21 cellular contexts compared by ENCODE assay signal in the genomic region with DNA sequence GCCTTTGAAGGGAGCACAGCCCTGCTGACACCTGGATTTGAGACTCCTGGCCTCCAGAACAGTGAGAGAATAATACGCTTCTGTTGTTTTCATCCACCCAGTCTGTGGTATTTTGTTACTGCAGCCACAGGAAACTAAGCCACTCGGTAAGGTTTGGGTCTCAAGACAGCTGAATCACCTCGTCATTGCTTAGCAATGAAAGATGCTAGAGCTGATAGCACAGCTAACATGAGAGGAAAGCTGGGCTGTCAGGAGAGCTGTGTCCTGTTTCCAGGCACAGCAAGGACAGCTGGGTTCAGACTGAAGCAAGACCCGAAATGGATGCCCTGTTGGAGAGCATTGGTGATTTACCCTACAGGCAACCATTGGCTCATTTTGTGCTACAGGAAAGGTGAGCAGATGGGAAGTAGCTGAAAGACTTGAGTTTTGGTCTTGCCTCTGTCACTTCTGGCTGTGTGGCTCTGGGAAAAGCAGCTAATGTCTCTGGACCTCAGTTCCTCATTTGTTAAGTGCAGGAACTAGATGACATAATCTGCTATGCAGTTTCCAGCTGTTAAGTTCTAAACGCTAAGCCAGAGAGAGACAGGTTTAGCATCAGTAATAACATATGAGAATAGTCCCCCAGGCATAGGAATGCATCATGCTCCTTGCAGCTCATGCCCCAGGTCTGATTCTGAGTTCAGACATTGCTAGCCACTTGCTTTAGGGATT. TPM values are rescaled to one million over a fixed set of nuclear protein-coding genes. Genes with fewer than 3 reads are reported as not detected.
DNase-seq lines count a peak whose midpoint lies in the region; ATAC-seq and TF ChIP-seq lines count a peak whose summit lies in the region.
"Had no signal": no experiment of that assay in that cellular context is flagged by ENCODE, and none has a peak within 500 bp of the region (broad histone marks: within the 10 kb centered on the region; RNA-seq: fewer than 3 reads in every experiment).

No MANE protein-coding gene starts in this region.

- TF ChIP-seq CTCF in breast epithelium (IDR thresholded peaks at IDR 0.05) (no peak), MCF 10A (IDR thresholded peaks at IDR 0.05; ENCODE audit: unreplicated experiment) (no peak), SK-N-SH (IDR thresholded peaks at IDR 0.05) (no peak), foreskin keratinocyte (conservative IDR thresholded peaks at IDR 0.05) (no peak), glutamatergic neuron (IDR thresholded peaks at IDR 0.05; ENCODE audit: partially characterized antibody, unreplicated experiment) (no peak)

- 0 out of 2 replicates have a peak overlapping the region, but pooled peaks have one; percentile 15 for H3K4me2 ChIP-seq in SK-N-SH

- no peak overlapping the region for H3K4me3 Mint-ChIP-seq in MCF 10A (ENCODE audit: unreplicated experiment)
- no peak overlapping the region for H3K4me3 Mint-ChIP-seq in glutamatergic neuron (ENCODE audit: unreplicated experiment)
- H3K4me3 Mint-ChIP-seq: activated naive CD4-positive, alpha-beta T cell treated with anti-CD3 and anti-CD28 coated beads, Interleukin-2, amount 10 ng/mL, durations not matched to agents 7 days and 5 days; effector memory CD8-positive, alpha-beta T cell; nephron progenitor cell had no signal

- H3K27me3 ChIP-seq in breast epithelium = no peaks in the 10 kb centered on the region
- no peaks in the 10 kb centered on the region; the same call in 1 of the 2 replicates for H3K27me3 ChIP-seq in SK-N-SH (ENCODE audit: insufficient read depth)
- H3K27me3 ChIP-seq in foreskin keratinocyte = no peaks in the 10 kb centered on the region

- DNase-seq in breast epithelium (ENCODE audit: low spot score in 2 of 2) = no peak
- no peak for DNase-seq in MCF 10A (ENCODE audit: unreplicated experiment)
- no peak for DNase-seq in SK-N-SH
- peak in 1 of 2 donors; percentile 55 for DNase-seq in foreskin keratinocyte
- DNase-seq in glutamatergic neuron = no peak
- DNase-seq in NCI-H128 (lab: John Stamatoyannopoulos, UW; ENCODE audit: unreplicated experiment) = no peak
- DNase-seq: activated CD8-positive, alpha-beta memory T cell treated with anti-CD3 and anti-CD28 coated beads, Interleukin-2, amount 50 U/mL, for 48 hours; activated naive CD4-positive, alpha-beta T cell treated with anti-CD3 and anti-CD28 coated beads, Interleukin-2, amount 10 ng/mL, durations not matched to agents 7 days and 5 days; Calu3; caudate nucleus; effector memory CD8-positive, alpha-beta T cell; KBM-7; NCI-H1436 treated with DMSO at 0.1 percent for 48 hours; NCI-H345; nephron progenitor cell; retina; WERI-Rb-1 had no signal

- TF ChIP-seq RAD21 in SK-N-SH (IDR thresholded peaks at IDR 0.05; ENCODE audit: low read length) = no peak

- H3K36me3 Mint-ChIP-seq in MCF 10A (ENCODE audit: insufficient read depth, unreplicated experiment) = no peaks in the 10 kb centered on the region
- no peaks in the 10 kb centered on the region for H3K36me3 Mint-ChIP-seq in glutamatergic neuron (ENCODE audit: unreplicated experiment)
- H3K36me3 Mint-ChIP-seq: activated naive CD4-positive, alpha-beta T cell treated with anti-CD3 and anti-CD28 coated beads, Interleukin-2, amount 10 ng/mL, durations not matched to agents 7 days and 5 days had no signal

- TF ChIP-seq POLR2A in breast epithelium (IDR thresholded peaks at IDR 0.05) = no peak

- H3K9me3 ChIP-seq in breast epithelium = no peaks in the 10 kb centered on the region
- no peaks in the 10 kb centered on the region for H3K9me3 ChIP-seq in SK-N-SH

- CTCF ChIA-PET in MCF 10A (lab: Yijun Ruan, JAX) = interaction anchor here (0.6 to 2.7 kb wide), 10 partner anchors 9 to 626 kb away, joined by 3 to 16 read pairs (median 4); no protein-coding TSS in a partner anchor
- CTCF ChIA-PET in SK-N-SH (lab: Yijun Ruan, JAX) = interaction anchor here (1.0 to 2.6 kb wide), 4 partner anchors 12 to 1113 kb away, joined by 3 to 12 read pairs (median 3); no protein-coding TSS in a partner anchor

- H3K27ac Mint-ChIP-seq in MCF 10A (ENCODE audit: low read depth, unreplicated experiment) = no peak overlapping the region
- H3K27ac Mint-ChIP-seq in glutamatergic neuron (ENCODE audit: unreplicated experiment) = no peak overlapping the region
- H3K27ac Mint-ChIP-seq: activated naive CD4-positive, alpha-beta T cell treated with anti-CD3 and anti-CD28 coated beads, Interleukin-2, amount 10 ng/mL, durations not matched to agents 7 days and 5 days; effector memory CD8-positive, alpha-beta T cell; nephron progenitor cell had no signal

- TF ChIP-seq EP300 in SK-N-SH (IDR thresholded peaks at IDR 0.05; ENCODE audit: borderline replicate concordance in 1 of 2, low read depth in 1 of 2, low read length in 1 of 2) = no peak

- H3K4me3 ChIP-seq in breast epithelium (peak overlapping the region in 1 of 3 donors; percentile 4), SK-N-SH (ENCODE audit: low read depth in 2 of 2, low read length in 1 of 2) (no peak overlapping the region)
- H3K4me3 ChIP-seq: lung, SK-N-MC had no signal

- no peak overlapping the region for H3K9ac ChIP-seq in SK-N-SH

- H3K27ac ChIP-seq in breast epithelium (peak overlapping the region; percentile 88 to 92), SK-N-SH (ENCODE audit: low read depth in 2 of 2, low read length in 1 of 2) (no peak overlapping the region), foreskin keratinocyte (no peak overlapping the region)
- H3K27ac ChIP-seq: SK-N-MC, WERI-Rb-1 had no signal

- intact Hi-C loops in breast epithelium (cut with DNase I; ENCODE audit: low total_unique reads) (no loop called here), MCF 10A (cut with micrococcal nuclease) (no loop called here)

- ATAC-seq in foreskin keratinocyte (peak; percentile 27), HG02885 (IDR thresholded peaks at IDR 0.05; ENCODE audit: poor library complexity, unreplicated experiment) (no peak), GM19351 (IDR thresholded peaks at IDR 0.05; ENCODE audit: unreplicated experiment) (no peak)
- ATAC-seq: effector memory CD8-positive, alpha-beta T cell had no signal

- H3K9me2 ChIP-seq in SK-N-SH = no peaks in the 10 kb centered on the region

- H3K4me1 Mint-ChIP-seq in MCF 10A (ENCODE audit: insufficient read depth, unreplicated experiment) (peaks cover 20% of the 10 kb centered on the region), glutamatergic neuron (ENCODE audit: low read depth, unreplicated experiment) (no peaks in the 10 kb centered on the region)
- H3K4me1 Mint-ChIP-seq: nephron progenitor cell had no signal

- H3K27me3 Mint-ChIP-seq in MCF 10A (ENCODE audit: insufficient read depth, unreplicated experiment) (no peaks in the 10 kb centered on the region), glutamatergic neuron (ENCODE audit: unreplicated experiment) (peaks cover 2% of the 10 kb centered on the region)

- no peaks in the 10 kb centered on the region for H3F3A ChIP-seq in SK-N-SH (replicated peaks; ENCODE audit: insufficient read depth)

- peaks cover 0 to 9% of the 10 kb centered on the region in 2 donors for H3K4me1 ChIP-seq in breast epithelium
- no peaks in the 10 kb centered on the region for H3K4me1 ChIP-seq in SK-N-SH (ENCODE audit: control insufficient read depth in 1 of 2, insufficient read depth in 2 of 2, low read depth in 1 of 2, low read length in 1 of 2)
- peaks cover 13% of the 10 kb centered on the region for H3K4me1 ChIP-seq in foreskin keratinocyte

- H2AFZ ChIP-seq in SK-N-SH (ENCODE audit: low read depth) = no peak overlapping the region

- H3K79me2 ChIP-seq in SK-N-SH (ENCODE audit: insufficient read depth) = no peaks in the 10 kb centered on the region

- POLR2A ChIA-PET in MCF 10A (lab: Yijun Ruan, JAX) = interaction anchor here (0.7 to 1.1 kb wide), 3 partner anchors 18 to 161 kb away, joined by 3 read pairs; no protein-coding TSS in a partner anchor
- POLR2A ChIA-PET in SK-N-SH (lab: Yijun Ruan, JAX) = no interaction called here

- no peaks in the 10 kb centered on the region for H3K36me3 ChIP-seq in breast epithelium
- H3K36me3 ChIP-seq in SK-N-SH (replicated peaks in 1 of 2; ENCODE audit: control insufficient read depth in 1 of 2, insufficient read depth in 2 of 2, low read length in 1 of 2) = no peaks in the 10 kb centered on the region
- H3K36me3 ChIP-seq: WERI-Rb-1 had no signal

- WGBS in SK-N-SH (ENCODE audit: low lambda C conversion rate) = 20% methylated on average over 4 of the region's 5 CpGs

- H3K9me3 Mint-ChIP-seq in MCF 10A (ENCODE audit: unreplicated experiment) (no peaks in the 10 kb centered on the region), glutamatergic neuron (ENCODE audit: unreplicated experiment) (no peaks in the 10 kb centered on the region)
- H3K9me3 Mint-ChIP-seq: activated naive CD4-positive, alpha-beta T cell treated with anti-CD3 and anti-CD28 coated beads, Interleukin-2, amount 10 ng/mL, durations not matched to agents 7 days and 5 days; effector memory CD8-positive, alpha-beta T cell; nephron progenitor cell had no signal

- H4K20me1 ChIP-seq in SK-N-SH (ENCODE audit: insufficient read depth) = no peaks in the 10 kb centered on the region

- no TSS peak for BruUV-seq in MCF 10A (replicated peaks; lab: Mats Ljungman, UMichigan)

TF ChIP-seq in SK-N-SH, 30 proteins besides CTCF, POLR2A, EP300 and RAD21 (continues in another document):
- TF ChIP-seq, protein P1, sequence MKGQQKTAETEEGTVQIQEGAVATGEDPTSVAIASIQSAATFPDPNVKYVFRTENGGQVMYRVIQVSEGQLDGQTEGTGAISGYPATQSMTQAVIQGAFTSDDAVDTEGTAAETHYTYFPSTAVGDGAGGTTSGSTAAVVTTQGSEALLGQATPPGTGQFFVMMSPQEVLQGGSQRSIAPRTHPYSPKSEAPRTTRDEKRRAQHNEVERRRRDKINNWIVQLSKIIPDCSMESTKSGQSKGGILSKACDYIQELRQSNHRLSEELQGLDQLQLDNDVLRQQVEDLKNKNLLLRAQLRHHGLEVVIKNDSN (IDR thresholded peaks at IDR 0.05; ENCODE audit: borderline replicate concordance, low read depth) = no peak
- TF ChIP-seq, protein P2, sequence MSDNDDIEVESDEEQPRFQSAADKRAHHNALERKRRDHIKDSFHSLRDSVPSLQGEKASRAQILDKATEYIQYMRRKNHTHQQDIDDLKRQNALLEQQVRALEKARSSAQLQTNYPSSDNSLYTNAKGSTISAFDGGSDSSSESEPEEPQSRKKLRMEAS (IDR thresholded peaks at IDR 0.05; ENCODE audit: low read depth) = no peak

RNA-seq across cellular contexts. Expression of a gene that starts 58.0 kb away (rescaled TPM):
- total RNA-seq in breast epithelium = 10 to 100 TPM in 2 of 3 donors, 1 to 10 TPM in 1; 10.0 to 34.1 (median 14.4) TPM
- not detected in 2 replicates for total RNA-seq in MCF 10A (2022)
- 0.03 and 0.08 TPM in 2 replicates for polyA plus RNA-seq in SK-N-SH (2012; rRNA removed)
- polyA plus RNA-seq in SK-N-SH (2012; cell fraction: cytosol; rRNA removed) = 0.09 and 0.10 TPM in 2 replicates
- polyA plus RNA-seq in SK-N-SH (2012; cell fraction: nucleus; rRNA removed) = 0.02 and 0.06 TPM in 2 replicates
- total RNA-seq in foreskin keratinocyte = 0.03 and 0.04 TPM in 2 replicates
- polyA plus RNA-seq in foreskin keratinocyte = 0.02 and 0.03 TPM in 2 replicates
- total RNA-seq in glutamatergic neuron (ENCODE audit: unreplicated experiment) = 0.17 TPM

Comparison
In these comparisons a context has a peak if more than half of its experiments do, and no peak if none do; other contexts are left out.
1. H3K27ac ChIP-seq: peak in breast epithelium (2 of 2); none in SK-N-SH (0 of 2) and foreskin keratinocyte (single experiment).